ENCODE assay signal across 9 cellular contexts in genomic region chr9:84480071-84480470, GRCh38.
"Had no signal": no experiment of that assay in that cellular context is flagged by ENCODE, and none has a peak within 500 bp of the region (broad histone marks: within the 10 kb centered on the region; RNA-seq: fewer than 3 reads in every experiment).

No MANE protein-coding gene starts in this region.

- DNase-seq: GOT3, HFFc6, IMR-90, KG1 had no signal

- H3K36me3 ChIP-seq: HAP-1 had no signal

- FAIRE-seq: H54, HTR-8/SVneo, K562 had no signal

- H3K4me1 ChIP-seq: HAP-1 had no signal

- ATAC-seq: HCT116, K562 had no signal

- H3K4me3 Mint-ChIP-seq: HFFc6 had no signal

- H3K27ac Mint-ChIP-seq: HFFc6 had no signal

- H3K4me3 ChIP-seq: HAP-1, K562 had no signal
